Comparison of ENCODE assay signal across 8 cellular contexts in genomic region chr2:27582695-27583389, GRCh38. TPM values are rescaled to one million over a fixed set of nuclear protein-coding genes. Genes with fewer than 3 reads are reported as not detected.
A peak's percentile ranks its signal among the peaks of the same experiment; 100 is the strongest.
DNase-seq lines count a peak whose midpoint lies in the region; ATAC-seq and TF ChIP-seq lines count a peak whose summit lies in the region.

TSS of gene ZNF512 (plus strand) at chr2:27583042. CDS start at chr2:27583113, 71 bp downstream.

- H3K27me3 ChIP-seq in BE2C, result no peaks in the 10 kb centered on the region

- H3K9me3 ChIP-seq in BE2C, result no peaks in the 10 kb centered on the region

- intact Hi-C loops in left colon (cut with DNase I, micrococcal nuclease), result no loop called here

- no peak for TF ChIP-seq CTCF in BE2C (IDR thresholded peaks at IDR 0.05; ENCODE audit: low read depth, low read length)

- peak within 1 kb of the TSS; percentile 100 for H3K4me3 ChIP-seq in BE2C (ENCODE audit: low read depth, low read length)

- TF ChIP-seq POLR2A in GM19193 (IDR thresholded peaks at IDR 0.05; ENCODE audit: extremely low read depth, insufficient read depth, insufficient read length), result peak; percentile 86

- peaks cover 4% of the 10 kb centered on the region; the same call in 1 of the 2 replicates for H3K4me1 ChIP-seq in BE2C

- ATAC-seq in HG03432 (IDR thresholded peaks at IDR 0.05; ENCODE audit: unreplicated experiment) (peak; percentile 93), left colon (peak; percentile 98)

- peak; percentile 99 for DNase-seq in BE2C
- DNase-seq in NCI-H510A (lab: John Stamatoyannopoulos, UW), result peak; percentile 90
- peak; percentile 72 to 79 for DNase-seq in activated CD4-positive, alpha-beta T cell treated with anti-CD3 and anti-CD28 coated beads for 4 hours
- peak; percentile 95 for DNase-seq in dedifferentiated amniotic fluid mesenchymal stem cell (ENCODE audit: extremely low spot score)
- DNase-seq in left colon, result peak; percentile 87 to 89
- peak; percentile 65 to 68 for DNase-seq in stimulated activated CD4-positive, alpha-beta T cell treated with anti-CD3 and anti-CD28 coated beads, Interleukin-1b, Interleukin-23, amount 100 ng/mL, for 4 hours (ENCODE audit: low read depth in 2 of 2)

- no peaks in the 10 kb centered on the region for H3K36me3 ChIP-seq in BE2C

RNA-seq across cellular contexts. Expression of gene ZNF512, which starts in this region (rescaled TPM):
- 36.8 TPM for polyA plus RNA-seq in BE2C (2012; ENCODE audit: insufficient read depth, insufficient read length, low read depth)
- 10 to 100 TPM; 10.7 to 14.9 TPM for total RNA-seq in left colon

Comparison
In these comparisons a context has a peak if more than half of its experiments do, and no peak if none do; other contexts are left out.
1. Peak in every context shown above with its lines: DNase-seq, ATAC-seq and H3K4me3 ChIP-seq.